ENCODE assay signal across 1 cellular context in the genomic region with DNA sequence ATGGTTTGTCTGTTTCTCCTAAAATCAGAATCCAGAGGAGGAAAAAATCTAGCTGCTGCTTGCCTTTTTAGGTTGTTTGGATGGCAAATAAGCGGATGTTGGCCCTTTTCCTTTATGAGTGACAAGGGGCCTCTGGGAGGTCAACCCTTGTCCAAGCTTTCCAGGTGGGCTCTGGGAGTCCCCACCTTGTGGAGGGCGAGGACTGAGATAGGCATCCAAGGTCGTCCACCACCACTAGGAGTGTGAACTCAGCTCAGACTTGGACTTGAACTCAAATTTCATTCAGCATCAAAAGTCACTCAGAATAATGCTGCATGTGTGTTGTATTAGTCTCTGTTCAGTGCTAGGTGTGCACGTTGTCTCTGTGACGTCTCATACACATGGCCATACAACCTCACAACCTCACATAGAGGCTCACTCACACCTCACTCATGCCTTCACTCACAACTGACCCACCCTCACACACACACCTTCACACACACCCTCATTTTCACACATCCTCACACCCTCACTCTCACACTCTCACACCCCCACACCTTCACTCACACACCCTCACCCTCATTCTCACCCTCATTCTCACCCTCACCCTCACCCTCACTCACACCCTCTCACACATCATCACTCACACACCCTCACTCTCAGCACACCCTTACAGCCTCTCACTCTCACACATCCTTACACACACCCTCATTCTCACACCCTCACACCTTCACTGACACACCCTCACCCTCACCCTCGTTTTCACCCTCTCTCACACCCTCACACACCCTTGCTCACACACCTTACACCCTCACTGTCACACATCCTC.
TF ChIP-seq lines count a peak whose summit lies in the region.

No MANE protein-coding gene starts in this region.

TF ChIP-seq in H1, 55 proteins besides CTCF, POLR2A, EP300 and RAD21:
- no peak for TF ChIP-seq SUZ12 (IDR thresholded peaks at IDR 0.05; ENCODE audit: low read length)
- no peak for TF ChIP-seq HDAC6 (IDR thresholded peaks at IDR 0.05; ENCODE audit: low read depth, low read length)
- TF ChIP-seq ASH2L (IDR thresholded peaks at IDR 0.05; ENCODE audit: low read length), result no peak
- TF ChIP-seq TEAD4 (IDR thresholded peaks at IDR 0.05; ENCODE audit: low read depth, low read length), result no peak
- no peak for TF ChIP-seq TAF1 (IDR thresholded peaks at IDR 0.05; ENCODE audit: low read depth, low read length)
- TF ChIP-seq JUN (IDR thresholded peaks at IDR 0.05; ENCODE audit: low read depth, low read length), result no peak
- no peak for TF ChIP-seq PHF8 (conservative IDR thresholded peaks at IDR 0.05; ENCODE audit: low read depth, low read length)
- no peak for TF ChIP-seq POLR2AphosphoS5 (IDR thresholded peaks at IDR 0.05; ENCODE audit: low read depth, low read length)
- TF ChIP-seq SIX5 (IDR thresholded peaks at IDR 0.05; ENCODE audit: low read depth, low read length), result no peak
